Comparison of ENCODE assay signal across 10 cellular contexts in the genomic region with DNA sequence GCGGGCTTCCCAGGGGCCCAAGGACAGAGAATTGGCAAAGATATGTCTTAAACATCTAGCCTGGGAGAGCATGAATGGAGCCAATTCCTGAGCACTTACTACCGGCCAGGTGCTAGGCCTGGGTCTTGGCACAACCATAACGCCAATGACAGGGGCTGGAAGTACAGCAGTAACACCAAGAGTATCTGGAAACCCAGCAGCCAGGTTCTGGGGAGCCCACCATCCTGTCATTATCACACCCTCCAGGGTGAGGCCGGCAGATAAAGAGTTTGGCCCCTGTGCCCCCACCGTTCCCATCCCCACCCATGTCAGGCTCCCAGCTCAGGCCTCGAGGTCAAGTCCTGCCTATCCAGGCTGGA. TPM values are rescaled to one million over a fixed set of nuclear protein-coding genes. Genes with fewer than 3 reads are reported as not detected.
A peak's percentile ranks its signal among the peaks of the same experiment; 100 is the strongest.
DNase-seq lines count a peak whose midpoint lies in the region; ATAC-seq, FAIRE-seq and TF ChIP-seq lines count a peak whose summit lies in the region.
"Had no signal": no experiment of that assay in that cellular context is flagged by ENCODE, and none has a peak within 500 bp of the region (broad histone marks: within the 10 kb centered on the region; RNA-seq: fewer than 3 reads in every experiment).

No MANE protein-coding gene starts in this region.

- no peak for TF ChIP-seq EP300 in HepG2 (IDR thresholded peaks at IDR 0.05; ENCODE audit: low read depth in 2 of 2, low read length in 2 of 2)
- TF ChIP-seq EP300 in HepG2 (CRISPR knock-in tag; IDR thresholded peaks at IDR 0.05; ENCODE audit: borderline replicate concordance), result no peak

- ATAC-seq in HepG2, result no peak
- no peak for ATAC-seq in right lobe of liver
- ATAC-seq in HG03432 (IDR thresholded peaks at IDR 0.05; ENCODE audit: unreplicated experiment), result no peak
- no peak for ATAC-seq in HG03097 (IDR thresholded peaks at IDR 0.05; ENCODE audit: low FRiP score, unreplicated experiment)

- peaks cover 66% of the 10 kb centered on the region for H3K36me3 Mint-ChIP-seq in activated CD4-positive, alpha-beta memory T cell treated with anti-CD3 and anti-CD28 coated beads, Interleukin-2, amount 10 ng/mL, durations not matched to agents 7 days and 5 days (ENCODE audit: low read depth)
- H3K36me3 Mint-ChIP-seq in mesothelial cell of epicardium, result no peaks in the 10 kb centered on the region

- peaks cover 3% of the 10 kb centered on the region; the same call in 1 of the 2 replicates for H4K20me1 ChIP-seq in HepG2 (ENCODE audit: insufficient read depth, low read length)

- H3K27ac Mint-ChIP-seq in activated CD4-positive, alpha-beta memory T cell treated with anti-CD3 and anti-CD28 coated beads, Interleukin-2, amount 10 ng/mL, durations not matched to agents 7 days and 5 days, result peak overlapping the region; percentile 100
- no peak overlapping the region for H3K27ac Mint-ChIP-seq in mesothelial cell of epicardium

- no peak for TF ChIP-seq RAD21 in HepG2 (CRISPR knock-in tag; IDR thresholded peaks at IDR 0.05)

- H3K4me1 ChIP-seq in HepG2 (ENCODE audit: insufficient read depth, low read length) (peaks cover 68% of the 10 kb centered on the region), right lobe of liver (peaks cover 0 to 25% (median 2%) of the 10 kb centered on the region in 4 donors)

- intact Hi-C loops in HepG2 (cut with micrococcal nuclease; ENCODE audit: unreplicated experiment) (no loop called here), right lobe of liver (cut with DNase I) (no loop called here)

- in situ Hi-C loops in HepG2 (cut with HindIII; ENCODE audit: extremely low pct_ligation_motif_present, low pct_unique_long_range_greater_than_20kb), result no loop called here

- POLR2A ChIA-PET in HepG2 (lab: Yijun Ruan, JAX), result interaction anchor here (1.2 to 4.4 kb wide), 2 partner anchors 8 to 57 kb away, joined by 4 to 57 read pairs; a partner anchor contains a TSS
- POLR2A ChIA-PET in activated CD4-positive, alpha-beta memory T cell treated with anti-CD3 and anti-CD28 coated beads, Interleukin-2, amount 10 ng/mL, durations not matched to agents 7 days and 5 days (lab: Charles Lee), result interaction anchor here (0.9 to 16.9 kb wide), 9 partner anchors 9 to 254 kb away, joined by 3 to 332 read pairs (median 8); a partner anchor contains a TSS

- no peak for FAIRE-seq in HepG2 (lab: Jason Lieb, UNC)
- FAIRE-seq: colon had no signal

- WGBS in HepG2 (ENCODE audit: low lambda C conversion rate), result 11% methylated on average over 6 of the region's 6 CpGs
- WGBS in right lobe of liver (ENCODE audit: insufficient coverage, low coverage, low lambda C conversion rate, missing lambda C conversion rate), result 17% methylated on average over 1 of the region's 6 CpGs

- H3K27ac ChIP-seq in HepG2 (ENCODE audit: extremely low read length, insufficient read depth, low read length) (peak overlapping the region; percentile 6), right lobe of liver (peak overlapping the region in 1 of 3 donors; percentile 47)

- CTCF ChIA-PET in HepG2 (lab: Yijun Ruan, JAX; ENCODE audit: low intra/inter-chr PET ratio, low total read pairs), result no interaction called here
- CTCF ChIA-PET in activated CD4-positive, alpha-beta memory T cell treated with anti-CD3 and anti-CD28 coated beads, Interleukin-2, amount 10 ng/mL, durations not matched to agents 7 days and 5 days (lab: Charles Lee), result interaction anchor here (0.8 to 2.2 kb wide), 6 partner anchors 10 to 47 kb away, joined by 3 to 10 read pairs (median 4); a partner anchor contains a TSS

- H3K4me3 Mint-ChIP-seq in activated CD4-positive, alpha-beta memory T cell treated with anti-CD3 and anti-CD28 coated beads, Interleukin-2, amount 10 ng/mL, durations not matched to agents 7 days and 5 days, result peak overlapping the region; percentile 87
- H3K4me3 Mint-ChIP-seq in mesothelial cell of epicardium, result peak overlapping the region; percentile 52

- H3K4me3 ChIP-seq in HepG2 (replicated peaks in 1 of 3; ENCODE audit: insufficient read depth in 1 of 3, low read depth in 2 of 3, low read length in 3 of 3) (peak overlapping the region; percentile 2 to 49 (median 35); a peak in 4 of 6 replicates), right lobe of liver (peak overlapping the region in 1 of 3 donors; percentile 40)

- TF ChIP-seq POLR2A in HepG2 (IDR thresholded peaks at IDR 0.05; ENCODE audit: insufficient read depth in 1 of 2, low read depth in 2 of 2, low read length in 2 of 2), result no peak
- TF ChIP-seq POLR2A in right lobe of liver (IDR thresholded peaks at IDR 0.05), result no peak

- no peaks in the 10 kb centered on the region for H3K9me3 ChIP-seq in HepG2 (ENCODE audit: low read length)
- H3K9me3 ChIP-seq in right lobe of liver, result no peaks in the 10 kb centered on the region

- peaks cover 51% of the 10 kb centered on the region for H3K4me1 Mint-ChIP-seq in activated CD4-positive, alpha-beta memory T cell treated with anti-CD3 and anti-CD28 coated beads, Interleukin-2, amount 10 ng/mL, durations not matched to agents 7 days and 5 days
- peaks cover 27% of the 10 kb centered on the region for H3K4me1 Mint-ChIP-seq in mesothelial cell of epicardium

- peak overlapping the region; percentile 90 for H3K4me2 ChIP-seq in HepG2 (ENCODE audit: low read depth, low read length)

- H3K36me3 ChIP-seq in HepG2 (replicated peaks in 1 of 2; ENCODE audit: control insufficient read depth in 1 of 2, insufficient read depth in 2 of 2, low read length in 2 of 2), result peaks cover 7 to 14% of the 10 kb centered on the region in 2 experiments; a peak in 4 of 5 replicates
- no peaks in the 10 kb centered on the region for H3K36me3 ChIP-seq in right lobe of liver

- H3K27me3 Mint-ChIP-seq in activated CD4-positive, alpha-beta memory T cell treated with anti-CD3 and anti-CD28 coated beads, Interleukin-2, amount 10 ng/mL, durations not matched to agents 7 days and 5 days, result no peaks in the 10 kb centered on the region
- H3K27me3 Mint-ChIP-seq in mesothelial cell of epicardium (ENCODE audit: low read depth), result peaks cover 7% of the 10 kb centered on the region

- DNase-seq in HepG2 (ENCODE audit: low spot score), result no peak
- DNase-seq in right lobe of liver, result no peak
- no peak for DNase-seq in activated CD4-positive, alpha-beta memory T cell treated with anti-CD3 and anti-CD28 coated beads, Interleukin-2, amount 10 ng/mL, durations not matched to agents 7 days and 5 days
- no peak for DNase-seq in mesothelial cell of epicardium (ENCODE audit: low spot score in 2 of 2, unreplicated experiment in 2 of 2)
- DNase-seq in NCI-H2029 (lab: John Stamatoyannopoulos, UW), result no peak
- DNase-seq in foreskin melanocyte, result no peak

- 0 out of 2 replicates have a peak overlapping the region, but pooled peaks have one; percentile 4 for H3K9ac ChIP-seq in HepG2 (ENCODE audit: insufficient read depth, low read depth, low read length)

- H3K9me3 Mint-ChIP-seq in activated CD4-positive, alpha-beta memory T cell treated with anti-CD3 and anti-CD28 coated beads, Interleukin-2, amount 10 ng/mL, durations not matched to agents 7 days and 5 days, result no peaks in the 10 kb centered on the region
- no peaks in the 10 kb centered on the region for H3K9me3 Mint-ChIP-seq in mesothelial cell of epicardium

- no TSS peak for BruUV-seq in HepG2 (replicated peaks; lab: Mats Ljungman, UMichigan)

- H3K27me3 ChIP-seq in HepG2 (ENCODE audit: control insufficient read depth in 1 of 2, insufficient read depth in 2 of 2, low read length in 2 of 2), result no peaks in the 10 kb centered on the region
- H3K27me3 ChIP-seq in right lobe of liver, result no peaks in the 10 kb centered on the region

- TF ChIP-seq CTCF in HepG2 (CRISPR knock-in tag; IDR thresholded peaks at IDR 0.05) (no peak), right lobe of liver (IDR thresholded peaks at IDR 0.05) (no peak), mesothelial cell of epicardium (IDR thresholded peaks at IDR 0.05; ENCODE audit: unreplicated experiment) (no peak)

- H3K79me2 ChIP-seq in HepG2 (ENCODE audit: insufficient read depth, low read length), result peaks cover 17% of the 10 kb centered on the region

- no peak overlapping the region for H2AFZ ChIP-seq in HepG2 (ENCODE audit: low read length)

RNA-seq across cellular contexts. Expression of a gene that starts 0.5 kb away (rescaled TPM):
- 0.08 and 0.53 TPM in 2 replicates for total RNA-seq in HepG2 (2016; rRNA removed; fragmentation: Illumina TruSeq; extraction: Trizol)
- 0.09 and 0.61 TPM in 2 replicates for total RNA-seq in HepG2 (2016; cell fraction: cytosol; rRNA removed; fragmentation: Illumina TruSeq; extraction: Trizol; ENCODE audit: low read depth)
- total RNA-seq in HepG2 (2016; cell fraction: insoluble cytoplasmic fraction; rRNA removed; fragmentation: Illumina TruSeq; extraction: Trizol), result 0.04 and 0.65 TPM in 2 replicates
- total RNA-seq in HepG2 (2016; cell fraction: membrane; rRNA removed; fragmentation: Illumina TruSeq; extraction: Trizol), result 0.83 TPM in 2 replicates
- 0.85 and 1.9 TPM in 2 replicates for total RNA-seq in HepG2 (2016; cell fraction: nucleus; rRNA removed; fragmentation: Illumina TruSeq; extraction: Trizol)
- 7.8 and 11.1 TPM in 2 replicates for polyA plus RNA-seq in HepG2 (2011; rRNA removed)
- polyA plus RNA-seq in HepG2 (2011; cell fraction: cytosol; rRNA removed), result 5.7 and 7.7 TPM in 2 replicates
- 35.7 and 61.8 TPM in 2 replicates for polyA plus RNA-seq in HepG2 (2011; cell fraction: nucleus; rRNA removed)
- polyA plus RNA-seq in HepG2 (2012), result 5.3 and 8.8 TPM in 2 replicates
- 0.12 TPM in 1 of 2 replicates, not detected in the other for polyA plus RNA-seq in HepG2 (2016; cell fraction: cytosol; fragmentation: Illumina TruSeq; extraction: Trizol; ENCODE audit: low read depth)
- 0.13 and 0.74 TPM in 2 replicates for polyA plus RNA-seq in HepG2 (2016; cell fraction: insoluble cytoplasmic fraction; fragmentation: Illumina TruSeq; extraction: Trizol; ENCODE audit: low read depth)
- 0.10 and 0.13 TPM in 2 replicates for polyA plus RNA-seq in HepG2 (2016; cell fraction: membrane; fragmentation: Illumina TruSeq; extraction: Trizol; ENCODE audit: low read depth)
- polyA plus RNA-seq in HepG2 (2016; cell fraction: nucleus; fragmentation: Illumina TruSeq; extraction: Trizol; ENCODE audit: insufficient read depth, low read depth), result 0.76 and 1.7 TPM in 2 replicates
- 0.51 and 13.2 TPM in 2 replicates for polyA minus RNA-seq in HepG2 (2011; rRNA and poly(A)+ RNA removed; ENCODE audit: low replicate concordance)
- polyA minus RNA-seq in HepG2 (2011; cell fraction: cytosol; rRNA and poly(A)+ RNA removed), result 4.5 and 4.8 TPM in 2 replicates
- polyA minus RNA-seq in HepG2 (2011; cell fraction: nucleus; rRNA and poly(A)+ RNA removed), result 12.2 and 14.3 TPM in 2 replicates
- 1 to 10 TPM; 2.4 to 7.2 (median 4.8) TPM for total RNA-seq in right lobe of liver
- total RNA-seq in activated CD4-positive, alpha-beta memory T cell treated with anti-CD3 and anti-CD28 coated beads, Interleukin-2, amount 10 ng/mL, durations not matched to agents 7 days and 5 days, result 100 to 1,000 TPM; 316 to 334 TPM
- total RNA-seq in mesothelial cell of epicardium, result 0.60 to 1.2 TPM (median 1.1 TPM) in 3 replicates
- total RNA-seq: LHCN-M2 had no signal

RNA-seq across cellular contexts. Expression of a gene that starts 1.5 kb away (rescaled TPM):
- total RNA-seq in HepG2 (2016; rRNA removed; fragmentation: Illumina TruSeq; extraction: Trizol) (20.4 and 48.4 TPM in 2 replicates), right lobe of liver (10 to 100 TPM; 10.9 to 24.7 (median 15.7) TPM), mesothelial cell of epicardium (85.5 to 96.8 TPM (median 86.4 TPM) in 3 replicates)
- 21.4 and 23.6 TPM in 2 replicates for total RNA-seq in HepG2 (2016; cell fraction: cytosol; rRNA removed; fragmentation: Illumina TruSeq; extraction: Trizol; ENCODE audit: low read depth)
- total RNA-seq in HepG2 (2016; cell fraction: insoluble cytoplasmic fraction; rRNA removed; fragmentation: Illumina TruSeq; extraction: Trizol), result 19.7 and 47.9 TPM in 2 replicates
- total RNA-seq in HepG2 (2016; cell fraction: membrane; rRNA removed; fragmentation: Illumina TruSeq; extraction: Trizol), result 29.0 and 34.4 TPM in 2 replicates
- 47.2 and 55.0 TPM in 2 replicates for total RNA-seq in HepG2 (2016; cell fraction: nucleus; rRNA removed; fragmentation: Illumina TruSeq; extraction: Trizol)
- 99.1 and 118 TPM in 2 replicates for polyA plus RNA-seq in HepG2 (2011; rRNA removed)
- 42.4 and 70.8 TPM in 2 replicates for polyA plus RNA-seq in HepG2 (2011; cell fraction: cytosol; rRNA removed)
- 648 and 982 TPM in 2 replicates for polyA plus RNA-seq in HepG2 (2011; cell fraction: nucleus; rRNA removed)
- polyA plus RNA-seq in HepG2 (2012), result 45.7 and 50.3 TPM in 2 replicates
- 8.9 and 10.6 TPM in 2 replicates for polyA plus RNA-seq in HepG2 (2016; cell fraction: cytosol; fragmentation: Illumina TruSeq; extraction: Trizol; ENCODE audit: low read depth)
- polyA plus RNA-seq in HepG2 (2016; cell fraction: insoluble cytoplasmic fraction; fragmentation: Illumina TruSeq; extraction: Trizol; ENCODE audit: low read depth), result 16.1 and 17.9 TPM in 2 replicates
- 18.2 and 19.0 TPM in 2 replicates for polyA plus RNA-seq in HepG2 (2016; cell fraction: membrane; fragmentation: Illumina TruSeq; extraction: Trizol; ENCODE audit: low read depth)
- polyA plus RNA-seq in HepG2 (2016; cell fraction: nucleus; fragmentation: Illumina TruSeq; extraction: Trizol; ENCODE audit: insufficient read depth, low read depth), result 126 and 147 TPM in 2 replicates
- 23.3 and 152 TPM in 2 replicates for polyA minus RNA-seq in HepG2 (2011; rRNA and poly(A)+ RNA removed; ENCODE audit: low replicate concordance)
- 48.9 and 63.1 TPM in 2 replicates for polyA minus RNA-seq in HepG2 (2011; cell fraction: cytosol; rRNA and poly(A)+ RNA removed)
- polyA minus RNA-seq in HepG2 (2011; cell fraction: nucleus; rRNA and poly(A)+ RNA removed), result 92.6 and 109 TPM in 2 replicates
- 100 to 1,000 TPM; 460 to 463 TPM for total RNA-seq in activated CD4-positive, alpha-beta memory T cell treated with anti-CD3 and anti-CD28 coated beads, Interleukin-2, amount 10 ng/mL, durations not matched to agents 7 days and 5 days

RNA-seq across cellular contexts. Expression of a gene that starts 16.1 kb away (rescaled TPM):
- 0.22 and 1.7 TPM in 2 replicates for total RNA-seq in HepG2 (2016; rRNA removed; fragmentation: Illumina TruSeq; extraction: Trizol)
- 0.51 and 0.88 TPM in 2 replicates for total RNA-seq in HepG2 (2016; cell fraction: cytosol; rRNA removed; fragmentation: Illumina TruSeq; extraction: Trizol; ENCODE audit: low read depth)
- 0.84 and 0.86 TPM in 2 replicates for total RNA-seq in HepG2 (2016; cell fraction: insoluble cytoplasmic fraction; rRNA removed; fragmentation: Illumina TruSeq; extraction: Trizol)
- 1.1 and 1.2 TPM in 2 replicates for total RNA-seq in HepG2 (2016; cell fraction: membrane; rRNA removed; fragmentation: Illumina TruSeq; extraction: Trizol)
- total RNA-seq in HepG2 (2016; cell fraction: nucleus; rRNA removed; fragmentation: Illumina TruSeq; extraction: Trizol), result 0.38 and 2.4 TPM in 2 replicates
- 1.9 and 2.8 TPM in 2 replicates for polyA plus RNA-seq in HepG2 (2011; rRNA removed)
- 1.1 and 1.8 TPM in 2 replicates for polyA plus RNA-seq in HepG2 (2011; cell fraction: cytosol; rRNA removed)
- 5.8 and 10.0 TPM in 2 replicates for polyA plus RNA-seq in HepG2 (2011; cell fraction: nucleus; rRNA removed)
- polyA plus RNA-seq in HepG2 (2012), result 1.5 and 2.2 TPM in 2 replicates
- 0.23 and 0.46 TPM in 2 replicates for polyA plus RNA-seq in HepG2 (2016; cell fraction: cytosol; fragmentation: Illumina TruSeq; extraction: Trizol; ENCODE audit: low read depth)
- polyA plus RNA-seq in HepG2 (2016; cell fraction: insoluble cytoplasmic fraction; fragmentation: Illumina TruSeq; extraction: Trizol; ENCODE audit: low read depth), result 0.60 TPM in 1 of 2 replicates, not detected in the other
- polyA plus RNA-seq in HepG2 (2016; cell fraction: membrane; fragmentation: Illumina TruSeq; extraction: Trizol; ENCODE audit: low read depth), result 0.59 and 1.1 TPM in 2 replicates
- 2.4 and 2.9 TPM in 2 replicates for polyA plus RNA-seq in HepG2 (2016; cell fraction: nucleus; fragmentation: Illumina TruSeq; extraction: Trizol; ENCODE audit: insufficient read depth, low read depth)
- 0.72 TPM in 1 of 2 replicates, not detected in the other for polyA minus RNA-seq in HepG2 (2011; rRNA and poly(A)+ RNA removed; ENCODE audit: low replicate concordance)
- polyA minus RNA-seq in HepG2 (2011; cell fraction: cytosol; rRNA and poly(A)+ RNA removed), result not detected in 2 replicates
- 1.5 and 3.1 TPM in 2 replicates for polyA minus RNA-seq in HepG2 (2011; cell fraction: nucleus; rRNA and poly(A)+ RNA removed)
- total RNA-seq in right lobe of liver, result not detected
- total RNA-seq in activated CD4-positive, alpha-beta memory T cell treated with anti-CD3 and anti-CD28 coated beads, Interleukin-2, amount 10 ng/mL, durations not matched to agents 7 days and 5 days, result not detected
- 0.16 TPM in 1 of 3 replicates, not detected in the others for total RNA-seq in mesothelial cell of epicardium
- total RNA-seq: LHCN-M2 had no signal

RNA-seq across cellular contexts. Expression of a gene that starts 38.3 kb away (rescaled TPM):
- total RNA-seq in HepG2 (2016; rRNA removed; fragmentation: Illumina TruSeq; extraction: Trizol) (28.7 and 46.7 TPM in 2 replicates), right lobe of liver (10 to 100 TPM; 43.3 to 55.8 (median 50.4) TPM), mesothelial cell of epicardium (47.7 to 52.7 TPM (median 52.0 TPM) in 3 replicates)
- total RNA-seq in HepG2 (2016; cell fraction: cytosol; rRNA removed; fragmentation: Illumina TruSeq; extraction: Trizol; ENCODE audit: low read depth), result 15.8 and 18.7 TPM in 2 replicates
- 21.7 and 51.0 TPM in 2 replicates for total RNA-seq in HepG2 (2016; cell fraction: insoluble cytoplasmic fraction; rRNA removed; fragmentation: Illumina TruSeq; extraction: Trizol)
- total RNA-seq in HepG2 (2016; cell fraction: membrane; rRNA removed; fragmentation: Illumina TruSeq; extraction: Trizol), result 31.9 and 34.8 TPM in 2 replicates
- 43.0 and 51.6 TPM in 2 replicates for total RNA-seq in HepG2 (2016; cell fraction: nucleus; rRNA removed; fragmentation: Illumina TruSeq; extraction: Trizol)
- 170 and 192 TPM in 2 replicates for polyA plus RNA-seq in HepG2 (2011; rRNA removed)
- polyA plus RNA-seq in HepG2 (2011; cell fraction: cytosol; rRNA removed), result 200 and 244 TPM in 2 replicates
- 116 and 129 TPM in 2 replicates for polyA plus RNA-seq in HepG2 (2011; cell fraction: nucleus; rRNA removed)
- polyA plus RNA-seq in HepG2 (2012), result 52.7 and 59.2 TPM in 2 replicates
- 35.1 and 40.6 TPM in 2 replicates for polyA plus RNA-seq in HepG2 (2016; cell fraction: cytosol; fragmentation: Illumina TruSeq; extraction: Trizol; ENCODE audit: low read depth)
- polyA plus RNA-seq in HepG2 (2016; cell fraction: insoluble cytoplasmic fraction; fragmentation: Illumina TruSeq; extraction: Trizol; ENCODE audit: low read depth), result 52.5 and 60.0 TPM in 2 replicates
- 62.1 and 68.8 TPM in 2 replicates for polyA plus RNA-seq in HepG2 (2016; cell fraction: membrane; fragmentation: Illumina TruSeq; extraction: Trizol; ENCODE audit: low read depth)
- polyA plus RNA-seq in HepG2 (2016; cell fraction: nucleus; fragmentation: Illumina TruSeq; extraction: Trizol; ENCODE audit: insufficient read depth, low read depth), result 160 and 166 TPM in 2 replicates
- 231 and 401 TPM in 2 replicates for polyA minus RNA-seq in HepG2 (2011; rRNA and poly(A)+ RNA removed; ENCODE audit: low replicate concordance)
- 73.3 and 75.3 TPM in 2 replicates for polyA minus RNA-seq in HepG2 (2011; cell fraction: cytosol; rRNA and poly(A)+ RNA removed)
- polyA minus RNA-seq in HepG2 (2011; cell fraction: nucleus; rRNA and poly(A)+ RNA removed), result 23.0 and 28.7 TPM in 2 replicates
- 10 to 100 TPM; 63.6 to 64.0 TPM for total RNA-seq in activated CD4-positive, alpha-beta memory T cell treated with anti-CD3 and anti-CD28 coated beads, Interleukin-2, amount 10 ng/mL, durations not matched to agents 7 days and 5 days

RNA-seq across cellular contexts. Expression of a gene that starts 56.8 kb away (rescaled TPM):
- 96.0 and 114 TPM in 2 replicates for total RNA-seq in HepG2 (2016; rRNA removed; fragmentation: Illumina TruSeq; extraction: Trizol)
- 20.1 and 22.9 TPM in 2 replicates for total RNA-seq in HepG2 (2016; cell fraction: cytosol; rRNA removed; fragmentation: Illumina TruSeq; extraction: Trizol; ENCODE audit: low read depth)
- 95.6 and 109 TPM in 2 replicates for total RNA-seq in HepG2 (2016; cell fraction: insoluble cytoplasmic fraction; rRNA removed; fragmentation: Illumina TruSeq; extraction: Trizol)
- total RNA-seq in HepG2 (2016; cell fraction: membrane; rRNA removed; fragmentation: Illumina TruSeq; extraction: Trizol), result 30.2 and 33.7 TPM in 2 replicates
- total RNA-seq in HepG2 (2016; cell fraction: nucleus; rRNA removed; fragmentation: Illumina TruSeq; extraction: Trizol), result 38.0 and 39.0 TPM in 2 replicates
- polyA plus RNA-seq in HepG2 (2011; rRNA removed), result 33.2 and 45.0 TPM in 2 replicates
- polyA plus RNA-seq in HepG2 (2011; cell fraction: cytosol; rRNA removed), result 36.3 and 78.7 TPM in 2 replicates
- 27.9 and 41.4 TPM in 2 replicates for polyA plus RNA-seq in HepG2 (2011; cell fraction: nucleus; rRNA removed)
- 15.9 and 24.5 TPM in 2 replicates for polyA plus RNA-seq in HepG2 (2012)
- 18.4 and 18.5 TPM in 2 replicates for polyA plus RNA-seq in HepG2 (2016; cell fraction: cytosol; fragmentation: Illumina TruSeq; extraction: Trizol; ENCODE audit: low read depth)
- 130 and 138 TPM in 2 replicates for polyA plus RNA-seq in HepG2 (2016; cell fraction: insoluble cytoplasmic fraction; fragmentation: Illumina TruSeq; extraction: Trizol; ENCODE audit: low read depth)
- 21.2 and 23.8 TPM in 2 replicates for polyA plus RNA-seq in HepG2 (2016; cell fraction: membrane; fragmentation: Illumina TruSeq; extraction: Trizol; ENCODE audit: low read depth)
- polyA plus RNA-seq in HepG2 (2016; cell fraction: nucleus; fragmentation: Illumina TruSeq; extraction: Trizol; ENCODE audit: insufficient read depth, low read depth), result 61.0 and 63.4 TPM in 2 replicates
- 74.6 and 146 TPM in 2 replicates for polyA minus RNA-seq in HepG2 (2011; rRNA and poly(A)+ RNA removed; ENCODE audit: low replicate concordance)
- polyA minus RNA-seq in HepG2 (2011; cell fraction: cytosol; rRNA and poly(A)+ RNA removed), result 21.4 and 38.3 TPM in 2 replicates
- 10.7 and 15.2 TPM in 2 replicates for polyA minus RNA-seq in HepG2 (2011; cell fraction: nucleus; rRNA and poly(A)+ RNA removed)
- 1 to 10 TPM; 2.1 to 8.3 (median 4.7) TPM for total RNA-seq in right lobe of liver
- 100 to 1,000 TPM; 109 to 117 TPM for total RNA-seq in activated CD4-positive, alpha-beta memory T cell treated with anti-CD3 and anti-CD28 coated beads, Interleukin-2, amount 10 ng/mL, durations not matched to agents 7 days and 5 days
- total RNA-seq in mesothelial cell of epicardium, result 23.3 to 25.7 TPM (median 23.3 TPM) in 3 replicates

Comparison
In these comparisons a context has a peak if more than half of its experiments do, and no peak if none do; other contexts are left out.
1. RNA of a gene that starts 0.5 kb away (total RNA-seq): 316 to 334 TPM in activated CD4-positive, alpha-beta memory T cell treated with anti-CD3 and anti-CD28 coated beads, Interleukin-2, amount 10 ng/mL, durations not matched to agents 7 days and 5 days; 2.4 to 7.2 TPM in right lobe of liver, 0.60 to 1.2 TPM in mesothelial cell of epicardium and 0.04 to 1.9 TPM in HepG2; every median in the first group is over 10 times any median in the second.